Comparison of ENCODE assay signal across 10 cellular contexts in the genomic region with DNA sequence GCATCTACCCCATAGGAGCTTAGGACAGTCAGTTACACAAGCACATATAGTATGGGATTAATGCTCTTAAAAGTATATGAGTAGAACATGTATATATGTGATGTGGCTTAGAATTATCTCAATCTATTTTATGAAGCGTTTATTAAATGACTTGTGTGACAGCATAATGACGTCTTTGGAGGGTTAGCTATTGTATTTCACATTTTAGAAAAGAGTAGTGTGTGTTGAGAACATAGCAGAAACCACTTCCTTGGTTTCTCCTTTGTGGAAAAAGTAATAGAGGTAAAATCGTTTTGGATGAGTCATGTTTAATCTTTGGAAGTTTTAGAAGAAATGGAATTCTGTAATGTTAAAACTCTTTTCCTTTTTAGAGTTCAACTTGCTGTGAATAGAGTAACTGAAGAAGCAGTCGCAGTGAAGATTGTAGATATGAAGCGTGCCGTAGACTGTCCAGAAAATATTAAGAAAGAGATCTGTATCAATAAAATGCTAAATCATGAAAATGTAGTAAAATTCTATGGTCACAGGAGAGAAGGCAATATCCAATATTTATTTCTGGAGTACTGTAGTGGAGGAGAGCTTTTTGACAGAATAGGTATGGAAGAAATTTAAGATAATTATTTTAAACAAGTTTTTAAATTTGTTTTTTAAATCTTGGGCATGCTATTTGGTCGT. TPM values are rescaled to one million over a fixed set of nuclear protein-coding genes. Genes with fewer than 3 reads are reported as not detected.
A peak's percentile ranks its signal among the peaks of the same experiment; 100 is the strongest.
DNase-seq lines count a peak whose midpoint lies in the region; ATAC-seq and TF ChIP-seq lines count a peak whose summit lies in the region.
"Had no signal": no experiment of that assay in that cellular context is flagged by ENCODE, and none has a peak within 500 bp of the region (broad histone marks: within the 10 kb centered on the region; RNA-seq: fewer than 3 reads in every experiment).

No MANE protein-coding gene starts in this region.

- no peaks in the 10 kb centered on the region for H3K27me3 Mint-ChIP-seq in activated T-cell treated with anti-CD3 and anti-CD28 coated beads, Interleukin-2, amount 50 U/mL, for 72 hours (ENCODE audit: low read depth)

- H3K27me3 ChIP-seq in SU-DHL-6 (ENCODE audit: low read length) (no peaks in the 10 kb centered on the region), smooth muscle cell (ENCODE audit: low read depth) (no peaks in the 10 kb centered on the region), body of pancreas (no peaks in the 10 kb centered on the region), gastrocnemius medialis (no peaks in the 10 kb centered on the region)

- H3K27ac Mint-ChIP-seq in activated T-cell treated with anti-CD3 and anti-CD28 coated beads, Interleukin-2, amount 50 U/mL, for 72 hours: peak overlapping the region; percentile 90

- in situ Hi-C loops in gastrocnemius medialis (cut with MboI; ENCODE audit: low sequenced_read_pairs in 4 of 4): no loop called here

- no peak for ATAC-seq in activated T-cell treated with anti-CD3 and anti-CD28 coated beads, Interleukin-2, amount 50 U/mL, for 72 hours (replicated peaks in 1 of 2)
- ATAC-seq in body of pancreas: no peak
- no peak for ATAC-seq in gastrocnemius medialis

- H4K20me1 ChIP-seq in SU-DHL-6 (ENCODE audit: low read depth, low read length) (no peaks in the 10 kb centered on the region), smooth muscle cell (ENCODE audit: low read depth) (no peaks in the 10 kb centered on the region)

- peaks cover 28% of the 10 kb centered on the region for H3K4me1 Mint-ChIP-seq in activated T-cell treated with anti-CD3 and anti-CD28 coated beads, Interleukin-2, amount 50 U/mL, for 72 hours (ENCODE audit: low read depth)

- H3K27ac ChIP-seq in SU-DHL-6 (ENCODE audit: low read depth, low read length) (no peak overlapping the region), smooth muscle cell (ENCODE audit: low read depth) (peak overlapping the region; percentile 82), body of pancreas (no peak overlapping the region), gastrocnemius medialis (no peak overlapping the region)

- H3K4me2 ChIP-seq in SU-DHL-6 (ENCODE audit: low read depth, low read length, poor library complexity, severe bottlenecking): peak overlapping the region; percentile 90
- H3K4me2 ChIP-seq in smooth muscle cell: peak overlapping the region; percentile 93

- peak overlapping the region; percentile 92 to 100 for H3K4me3 Mint-ChIP-seq in activated T-cell treated with anti-CD3 and anti-CD28 coated beads, Interleukin-2, amount 50 U/mL, for 72 hours

- peak overlapping the region; percentile 83 for H3K4me3 ChIP-seq in SU-DHL-6 (ENCODE audit: insufficient read depth, low read length, poor library complexity, severe bottlenecking)
- H3K4me3 ChIP-seq in fibroblast of mammary gland (ENCODE audit: control insufficient read depth, low read depth, low read length): peak overlapping the region; percentile 69
- H3K4me3 ChIP-seq in smooth muscle cell: peak overlapping the region; percentile 65
- no peak overlapping the region for H3K4me3 ChIP-seq in body of pancreas
- H3K4me3 ChIP-seq in gastrocnemius medialis: no peak overlapping the region

- peaks cover 16 to 28% of the 10 kb centered on the region in 2 donors for H3K36me3 Mint-ChIP-seq in activated T-cell treated with anti-CD3 and anti-CD28 coated beads, Interleukin-2, amount 50 U/mL, for 72 hours (ENCODE audit: insufficient read depth in 2 of 2)

- TF ChIP-seq CTCF in SU-DHL-6 (IDR thresholded peaks at IDR 0.05; ENCODE audit: insufficient read depth, low read length, poor library complexity, severe bottlenecking) (no peak), fibroblast of mammary gland (conservative IDR thresholded peaks at IDR 0.05; ENCODE audit: control insufficient read depth, insufficient read depth, low read depth, low read length) (no peak), smooth muscle cell (IDR thresholded peaks at IDR 0.05; ENCODE audit: borderline replicate concordance, insufficient read depth, poor library complexity, severe bottlenecking) (no peak), body of pancreas (IDR thresholded peaks at IDR 0.05) (no peak), gastrocnemius medialis (IDR thresholded peaks at IDR 0.05 in 4 of 5, conservative IDR thresholded peaks at IDR 0.05 in 1 of 5) (no peak)

- H3F3A ChIP-seq in SU-DHL-6 (ENCODE audit: insufficient read depth) (peaks cover 5% of the 10 kb centered on the region; the same call in 1 of the 2 replicates), smooth muscle cell (ENCODE audit: low read depth) (peaks cover 7% of the 10 kb centered on the region)

- WGBS in smooth muscle cell (ENCODE audit: low lambda C conversion rate): 72% methylated on average over 7 of the region's 7 CpGs
- 54 to 68% methylated on average over 7 of the region's 7 CpGs for WGBS in body of pancreas, 2 donors

- H2AFZ ChIP-seq in SU-DHL-6 (ENCODE audit: low read depth, low read length, severe bottlenecking) (no peak overlapping the region), smooth muscle cell (ENCODE audit: low read depth) (peak overlapping the region; percentile 93)

- H3K36me3 ChIP-seq in SU-DHL-6 (ENCODE audit: low read length): peaks cover 5% of the 10 kb centered on the region; the same call in 1 of the 2 replicates
- H3K36me3 ChIP-seq in smooth muscle cell (ENCODE audit: low read depth): no peaks in the 10 kb centered on the region
- H3K36me3 ChIP-seq in body of pancreas (replicated peaks in 1 of 2; ENCODE audit: insufficient read depth in 1 of 2, low read depth in 2 of 2): no peaks in the 10 kb centered on the region
- peaks cover 0 to 1% of the 10 kb centered on the region in 2 donors for H3K36me3 ChIP-seq in gastrocnemius medialis

- peak overlapping the region; percentile 89 for H3K9ac ChIP-seq in SU-DHL-6 (ENCODE audit: low read length)
- H3K9ac ChIP-seq in smooth muscle cell (ENCODE audit: low read depth): no peak overlapping the region

- intact Hi-C loops in body of pancreas (cut with DNase I) (loop anchor here (10.0 kb wide), 1 partner anchor 53 kb away; no protein-coding TSS in a partner anchor), gastrocnemius medialis (cut with DNase I; ENCODE audit: low total_unique reads) (no loop called here)

- no peaks in the 10 kb centered on the region for H3K9me2 ChIP-seq in SU-DHL-6 (replicated peaks; ENCODE audit: insufficient read depth, low read length)

- peaks cover 33% of the 10 kb centered on the region for H3K79me2 ChIP-seq in SU-DHL-6 (ENCODE audit: insufficient read depth, low read length)
- H3K79me2 ChIP-seq in smooth muscle cell (ENCODE audit: low read depth): peaks cover 12% of the 10 kb centered on the region

- H3K4me1 ChIP-seq in smooth muscle cell (ENCODE audit: low read depth) (peaks cover 14% of the 10 kb centered on the region), body of pancreas (peaks cover 16% of the 10 kb centered on the region), gastrocnemius medialis (peaks cover 13 to 16% of the 10 kb centered on the region in 2 donors)

- no peak for DNase-seq in activated T-cell treated with anti-CD3 and anti-CD28 coated beads, Interleukin-2, amount 50 U/mL, for 72 hours
- no peak for DNase-seq in activated T-cell treated with anti-CD3 and anti-CD28 coated beads, Interleukin-2, amount 50 U/mL, for 1 hour
- DNase-seq in fibroblast of mammary gland (ENCODE audit: low read depth): peak; percentile 17
- DNase-seq in smooth muscle cell (lab: John Stamatoyannopoulos, UW; ENCODE audit: unreplicated experiment): no peak
- DNase-seq in HT-29 (ENCODE audit: low spot score): no peak
- DNase-seq in body of pancreas: no peak
- no peak for DNase-seq in gastrocnemius medialis
- DNase-seq: retina had no signal

- H3K9me3 Mint-ChIP-seq in activated T-cell treated with anti-CD3 and anti-CD28 coated beads, Interleukin-2, amount 50 U/mL, for 72 hours: no peaks in the 10 kb centered on the region

- H3K9me3 ChIP-seq in SU-DHL-6 (ENCODE audit: insufficient read depth, low read length): no peaks in the 10 kb centered on the region
- H3K9me3 ChIP-seq in smooth muscle cell (replicated peaks; ENCODE audit: low read depth): no peaks in the 10 kb centered on the region
- no peaks in the 10 kb centered on the region for H3K9me3 ChIP-seq in body of pancreas
- H3K9me3 ChIP-seq in gastrocnemius medialis: no peaks in the 10 kb centered on the region

- TF ChIP-seq POLR2A in body of pancreas (IDR thresholded peaks at IDR 0.05) (no peak), gastrocnemius medialis (IDR thresholded peaks at IDR 0.05) (no peak)

RNA-seq across cellular contexts. Expression of a gene that starts 2.4 kb away (rescaled TPM):
- 100 to 1,000 TPM; 135 to 180 TPM for total RNA-seq in activated T-cell treated with anti-CD3 and anti-CD28 coated beads, Interleukin-2, amount 50 U/mL, for 72 hours
- 24.5 and 27.6 TPM in 2 replicates for total RNA-seq in smooth muscle cell
- 18.3 and 18.4 TPM in 2 replicates for polyA plus RNA-seq in smooth muscle cell
- 42.1 and 45.2 TPM in 2 replicates for total RNA-seq in HT-29 (2014; rRNA removed; shearing (Covaris generic))
- 1 to 10 TPM in 1 of 2 donors, under 1 TPM in 1; 0.33 to 1.8 TPM for total RNA-seq in body of pancreas
- total RNA-seq in gastrocnemius medialis: under 1 TPM in 2 of 4 donors, not detected in 2; 0.42 to 0.56 TPM

RNA-seq across cellular contexts. Expression of a gene that starts 34.7 kb away (rescaled TPM):
- total RNA-seq in activated T-cell treated with anti-CD3 and anti-CD28 coated beads, Interleukin-2, amount 50 U/mL, for 72 hours: 100 to 1,000 TPM; 121 to 123 TPM
- total RNA-seq in smooth muscle cell: 241 and 302 TPM in 2 replicates
- 184 and 216 TPM in 2 replicates for polyA plus RNA-seq in smooth muscle cell
- total RNA-seq in HT-29 (2014; rRNA removed; shearing (Covaris generic)): 175 and 176 TPM in 2 replicates
- 10 to 100 TPM; 22.1 to 70.3 TPM for total RNA-seq in body of pancreas
- total RNA-seq in gastrocnemius medialis: 10 to 100 TPM; 31.5 to 34.6 (median 32.9) TPM

RNA-seq across cellular contexts. Expression of a gene that starts 53.3 kb away (rescaled TPM):
- total RNA-seq in activated T-cell treated with anti-CD3 and anti-CD28 coated beads, Interleukin-2, amount 50 U/mL, for 72 hours: under 1 TPM in 1 of 2 donors, not detected in 1; 0.23 TPM
- not detected in 2 replicates for total RNA-seq in smooth muscle cell
- 0.25 and 0.37 TPM in 2 replicates for polyA plus RNA-seq in smooth muscle cell
- total RNA-seq in HT-29 (2014; rRNA removed; shearing (Covaris generic)): not detected in 2 replicates
- total RNA-seq in body of pancreas: not detected
- total RNA-seq in gastrocnemius medialis: not detected
- total RNA-seq: subcutaneous adipose tissue had no signal

RNA-seq across cellular contexts. Expression of a gene that starts 58.1 kb away (rescaled TPM):
- 10 to 100 TPM; 27.4 to 35.6 TPM for total RNA-seq in activated T-cell treated with anti-CD3 and anti-CD28 coated beads, Interleukin-2, amount 50 U/mL, for 72 hours
- total RNA-seq in smooth muscle cell (124 and 130 TPM in 2 replicates), body of pancreas (10 to 100 TPM; 63.3 to 75.2 TPM), gastrocnemius medialis (100 to 1,000 TPM in 3 of 4 donors, 10 to 100 TPM in 1; 88.9 to 140 (median 127) TPM)
- polyA plus RNA-seq in smooth muscle cell: 154 and 158 TPM in 2 replicates
- 122 and 125 TPM in 2 replicates for total RNA-seq in HT-29 (2014; rRNA removed; shearing (Covaris generic))

Comparison
In these comparisons a context has a peak if more than half of its experiments do, and no peak if none do; other contexts are left out.
1. H3K4me3 ChIP-seq: peak in SU-DHL-6 (single experiment), fibroblast of mammary gland (single experiment) and smooth muscle cell (single experiment); none in body of pancreas (0 of 2) and gastrocnemius medialis (0 of 4).